ENCODE assay signal across 8 cellular contexts in the genomic region with DNA sequence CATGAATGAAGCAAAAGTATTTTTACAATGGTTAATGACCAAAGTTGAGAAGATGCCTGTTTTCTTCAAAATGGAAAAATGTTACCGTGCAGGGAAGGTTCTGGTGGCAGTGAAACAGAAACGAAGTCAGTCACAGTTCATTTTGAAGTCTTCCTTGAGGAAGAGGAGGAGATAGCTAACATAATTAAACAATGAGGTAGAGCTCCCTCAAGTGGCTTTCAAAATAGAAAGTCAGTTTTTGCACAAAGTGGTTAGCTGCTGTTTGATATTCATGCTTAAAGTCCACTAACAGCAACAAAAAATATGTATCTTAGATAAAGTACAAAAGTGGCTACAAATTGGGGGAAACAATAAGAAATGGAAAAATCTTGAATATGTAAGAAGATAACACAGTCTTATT.
A peak's percentile ranks its signal among the peaks of the same experiment; 100 is the strongest.
DNase-seq lines count a peak whose midpoint lies in the region; ATAC-seq and TF ChIP-seq lines count a peak whose summit lies in the region.

No MANE protein-coding gene starts in this region.

- no peaks in the 10 kb centered on the region for H3K4me1 ChIP-seq in adrenal gland (replicated peaks in 1 of 2)

- TF ChIP-seq CTCF in GM06990 (IDR thresholded peaks at IDR 0.05; ENCODE audit: insufficient read depth, low read length, poor library complexity, severe bottlenecking) = peak; percentile 37
- peak in 5 of 6 experiments; percentile 18 to 46 (median 36) for TF ChIP-seq CTCF in adrenal gland (IDR thresholded peaks at IDR 0.05)

- DNase-seq in GM06990 (ENCODE audit: extremely low read depth, insufficient read length) (no peak), HT-29 (ENCODE audit: low spot score) (peak; percentile 42), adrenal gland (no peak), lung microvascular endothelial cell (ENCODE audit: low read depth in 2 of 2) (peak; percentile 28 to 36), midbrain (lab: John Stamatoyannopoulos, UW) (no peak), T-helper 9 cell (no peak)
- no peak for DNase-seq in stimulated activated CD4-positive, alpha-beta T cell treated with anti-CD3 and anti-CD28 coated beads, Interleukin-4, amount 100 ng/mL, for 24 hours

- no peaks in the 10 kb centered on the region for H3K9me3 ChIP-seq in adrenal gland (replicated peaks in 1 of 3)

- no peaks in the 10 kb centered on the region for H3K27me3 ChIP-seq in GM06990 (replicated peaks; ENCODE audit: control insufficient read depth, insufficient read depth, low read length)
- H3K27me3 ChIP-seq in adrenal gland = no peaks in the 10 kb centered on the region

- intact Hi-C loops in adrenal gland (cut with DNase I) = no loop called here

- H3K4me3 ChIP-seq in GM06990 (replicated peaks; ENCODE audit: low read depth, low read length) (no peak overlapping the region), adrenal gland (no peak overlapping the region)

- 12 to 18% (median 16%) methylated on average over 2 of the region's 2 CpGs for WGBS in adrenal gland, 4 donors

- no peak overlapping the region for H3K27ac ChIP-seq in adrenal gland

- H3K36me3 ChIP-seq in GM06990 (ENCODE audit: control insufficient read depth, insufficient read depth, low read length) (no peaks in the 10 kb centered on the region), adrenal gland (replicated peaks in 1 of 2) (no peaks in the 10 kb centered on the region)

- ATAC-seq in GM21526 (IDR thresholded peaks at IDR 0.05; ENCODE audit: low FRiP score, unreplicated experiment) = no peak

- TF ChIP-seq POLR2A in adrenal gland (IDR thresholded peaks at IDR 0.05) = no peak

Comparison
In these comparisons a context has a peak if more than half of its experiments do, and no peak if none do; other contexts are left out.
1. DNase-seq: peak in HT-29 (single experiment) and lung microvascular endothelial cell (2 of 2); none in GM06990 (single experiment), adrenal gland (0 of 7), midbrain (single experiment), T-helper 9 cell (single experiment) and stimulated activated CD4-positive, alpha-beta T cell treated with anti-CD3 and anti-CD28 coated beads, Interleukin-4, amount 100 ng/mL, for 24 hours (single experiment).